In the genomic region with DNA sequence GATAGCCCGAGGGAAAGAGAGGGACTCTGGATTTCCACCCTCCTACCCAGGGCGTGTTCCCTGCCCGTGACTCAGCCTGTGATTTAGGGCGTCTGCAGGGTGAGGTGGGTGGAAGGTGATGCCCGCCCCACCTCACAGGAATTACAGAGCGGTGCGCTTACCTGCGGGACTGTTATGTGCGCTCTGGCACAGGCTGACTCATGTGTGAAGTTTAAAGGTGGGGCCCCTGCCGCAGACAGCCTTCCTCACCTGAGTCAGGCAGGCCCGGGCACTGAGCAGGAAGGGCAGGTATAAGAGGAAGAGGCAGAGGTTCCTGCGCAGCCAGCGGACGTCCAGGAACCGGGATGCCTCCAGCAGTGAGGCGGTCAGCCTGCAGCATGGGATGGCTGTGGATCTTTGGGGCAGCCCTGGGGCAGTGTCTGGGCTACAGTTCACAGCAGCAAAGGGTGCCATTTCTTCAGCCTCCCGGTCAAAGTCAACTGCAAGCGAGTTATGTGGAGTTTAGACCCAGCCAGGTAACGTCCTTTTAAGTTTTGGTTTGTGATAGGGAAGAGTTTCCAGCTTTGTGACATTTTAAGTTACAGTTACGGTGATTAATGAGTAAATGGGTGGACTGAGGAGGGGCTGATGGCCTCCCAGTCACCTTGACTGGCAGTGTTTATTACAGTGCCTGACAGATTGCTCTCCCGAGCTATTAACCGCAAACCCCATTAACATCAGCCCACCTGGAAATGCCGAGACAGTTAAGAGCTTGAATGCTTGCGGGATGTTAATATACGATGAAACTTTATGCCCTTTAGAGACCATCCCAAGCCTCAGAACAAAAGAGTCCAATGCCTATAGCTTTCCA, we compare ENCODE assay signal across 9 cellular contexts.
A peak's percentile ranks its signal among the peaks of the same experiment; 100 is the strongest.
DNase-seq lines count a peak whose midpoint lies in the region; ATAC-seq and TF ChIP-seq lines count a peak whose summit lies in the region.
"Had no signal": no experiment of that assay in that cellular context is flagged by ENCODE, and none has a peak within 500 bp of the region (broad histone marks: within the 10 kb centered on the region; RNA-seq: fewer than 3 reads in every experiment).

No MANE protein-coding gene starts in this region.

- peak overlapping the region in 3 of 4 donors; percentile 43 to 56 (median 50) for H3K27ac ChIP-seq in body of pancreas
- H3K27ac ChIP-seq in sigmoid colon: no peak overlapping the region

- H3K27ac Mint-ChIP-seq in natural killer cell: peak overlapping the region in 1 of 2 donors; percentile 89
- H3K27ac Mint-ChIP-seq: activated B cell treated with CpG ODN at 0.5 μM for 24 hours had no signal

- peaks cover 37 to 42% of the 10 kb centered on the region in 2 donors for H3K4me1 Mint-ChIP-seq in natural killer cell

- WGBS in body of pancreas, 2 donors: 54 to 72% methylated on average over 22 of the region's 25 CpGs
- 14 to 60% methylated on average over 25 of the region's 25 CpGs for WGBS in sigmoid colon, 2 donors

- no peaks in the 10 kb centered on the region for H3K36me3 Mint-ChIP-seq in natural killer cell

- TF ChIP-seq CTCF in body of pancreas (IDR thresholded peaks at IDR 0.05) (no peak), natural killer cell (IDR thresholded peaks at IDR 0.05) (no peak), sigmoid colon (IDR thresholded peaks at IDR 0.05) (no peak)

- H3K36me3 ChIP-seq in body of pancreas (replicated peaks in 1 of 2; ENCODE audit: insufficient read depth in 1 of 2, low read depth in 2 of 2): no peaks in the 10 kb centered on the region
- H3K36me3 ChIP-seq in sigmoid colon: no peaks in the 10 kb centered on the region

- intact Hi-C loops in body of pancreas (cut with DNase I): no loop called here
- intact Hi-C loops in natural killer cell (cut with micrococcal nuclease): no loop called here
- intact Hi-C loops in posterior cingulate gyrus (cut with DNase I): no loop called here
- intact Hi-C loops in sigmoid colon (cut with DNase I): no loop called here

- peak overlapping the region; percentile 37 for H3K4me3 Mint-ChIP-seq in natural killer cell
- H3K4me3 Mint-ChIP-seq: activated B cell treated with CpG ODN at 0.5 μM for 24 hours had no signal

- TF ChIP-seq EP300 in sigmoid colon (IDR thresholded peaks at IDR 0.05): no peak

- H3K4me1 ChIP-seq in body of pancreas (peaks cover 2% of the 10 kb centered on the region), sigmoid colon (no peaks in the 10 kb centered on the region)

- H3K9me3 ChIP-seq in body of pancreas: no peaks in the 10 kb centered on the region
- H3K9me3 ChIP-seq in sigmoid colon: no peaks in the 10 kb centered on the region

- no peaks in the 10 kb centered on the region for H3K9me3 Mint-ChIP-seq in natural killer cell
- H3K9me3 Mint-ChIP-seq: activated B cell treated with CpG ODN at 0.5 μM for 24 hours had no signal

- peak; percentile 18 for DNase-seq in stimulated activated CD4-positive, alpha-beta T cell treated with anti-CD3 and anti-CD28 coated beads, Interleukin-12 subunit alpha, Interleukin-12 subunit beta, amount 100 ng/mL, for 4 hours
- DNase-seq in stimulated activated CD4-positive, alpha-beta T cell treated with anti-CD3 and anti-CD28 coated beads, Interleukin-2, amount 100 ng/mL, for 48 hours: no peak
- DNase-seq in body of pancreas: peak; percentile 29 to 51 (median 44)
- no peak for DNase-seq in natural killer cell
- DNase-seq in NCI-H1092 (lab: John Stamatoyannopoulos, UW): no peak
- DNase-seq in posterior cingulate gyrus: no peak
- DNase-seq in erythroblast (lab: John Stamatoyannopoulos, UW): no peak
- no peak for DNase-seq in sigmoid colon
- DNase-seq: activated B cell treated with CpG ODN at 0.5 μM for 24 hours had no signal

- peaks cover 0 to 4% of the 10 kb centered on the region in 2 donors for H3K27me3 Mint-ChIP-seq in natural killer cell (ENCODE audit: low read depth in 2 of 2)

- no peak overlapping the region for H3K4me3 ChIP-seq in body of pancreas
- no peak overlapping the region for H3K4me3 ChIP-seq in sigmoid colon

- ATAC-seq in body of pancreas (peak; percentile 79), natural killer cell (no peak)

- no peaks in the 10 kb centered on the region for H3K27me3 ChIP-seq in body of pancreas
- H3K27me3 ChIP-seq in sigmoid colon: no peaks in the 10 kb centered on the region

- TF ChIP-seq POLR2A in body of pancreas (IDR thresholded peaks at IDR 0.05) (peak in 2 of 3 donors; percentile 30 to 46), erythroblast (IDR thresholded peaks at IDR 0.05; ENCODE audit: low read length) (no peak), sigmoid colon (IDR thresholded peaks at IDR 0.05) (peak in 1 of 2 donors; percentile 47)

Comparison
In these comparisons a context has a peak if more than half of its experiments do, and no peak if none do; other contexts are left out.
1. DNase-seq: peak in stimulated activated CD4-positive, alpha-beta T cell treated with anti-CD3 and anti-CD28 coated beads, Interleukin-12 subunit alpha, Interleukin-12 subunit beta, amount 100 ng/mL, for 4 hours (single experiment) and body of pancreas (4 of 4); none in stimulated activated CD4-positive, alpha-beta T cell treated with anti-CD3 and anti-CD28 coated beads, Interleukin-2, amount 100 ng/mL, for 48 hours (0 of 2), natural killer cell (single experiment), NCI-H1092 (single experiment), posterior cingulate gyrus (0 of 10), erythroblast (0 of 2) and sigmoid colon (single experiment).
2. H3K27ac ChIP-seq: peak in body of pancreas (3 of 4); none in sigmoid colon (0 of 4).